In genomic region chr16:6266703-6267102, GRCh38 we compare ENCODE assay signal across 34 cellular contexts.
"Had no signal": no experiment of that assay in that cellular context is flagged by ENCODE, and none has a peak within 500 bp of the region (broad histone marks: within the 10 kb centered on the region; RNA-seq: fewer than 3 reads in every experiment).

No MANE protein-coding gene starts in this region.

- H3K9me3 ChIP-seq: MG63 had no signal

- H3K4me3 ChIP-seq: MG63 had no signal

- H3K4me2 ChIP-seq: KMS-11 had no signal

- H3K27ac ChIP-seq: KMS-11 had no signal

- H3K36me3 ChIP-seq: MG63 had no signal

- DNase-seq: Karpas-422, Kasumi-1, KG1, MG63, MV-4-11, NCI-H1048, NCI-H1092, NCI-H1092 treated with DMSO at 0.1 percent for 48 hours, NCI-H1105, NCI-H1105 treated with DMSO at 0.1 percent for 48 hours, NCI-H1417, NCI-H1417 treated with DMSO at 0.1 percent for 48 hours, NCI-H1436, NCI-H1436 treated with DMSO at 0.1 percent for 48 hours, NCI-H146, NCI-H1694, NCI-H1694 treated with DMSO at 0.1 percent for 48 hours, NCI-H187, NCI-H187 treated with DMSO at 0.1 percent for 48 hours, NCI-H1930, NCI-H2029, NCI-H2029 treated with DMSO at 0.1 percent for 48 hours, NCI-H2081, NCI-H2081 treated with DMSO at 0.1 percent for 48 hours, NCI-H2107, NCI-H2171, NCI-H2171 treated with DMSO at 0.1 percent for 48 hours, NCI-H2227 treated with DMSO at 0.1 percent for 48 hours, NCI-H345, NCI-H446, NCI-H446 treated with DMSO at 0.1 percent for 48 hours, NCI-H510A, NCI-H510A treated with DMSO at 0.1 percent for 48 hours had no signal

- H3K9ac ChIP-seq: KMS-11 had no signal
